8 cellular contexts compared by ENCODE assay signal in the genomic region with DNA sequence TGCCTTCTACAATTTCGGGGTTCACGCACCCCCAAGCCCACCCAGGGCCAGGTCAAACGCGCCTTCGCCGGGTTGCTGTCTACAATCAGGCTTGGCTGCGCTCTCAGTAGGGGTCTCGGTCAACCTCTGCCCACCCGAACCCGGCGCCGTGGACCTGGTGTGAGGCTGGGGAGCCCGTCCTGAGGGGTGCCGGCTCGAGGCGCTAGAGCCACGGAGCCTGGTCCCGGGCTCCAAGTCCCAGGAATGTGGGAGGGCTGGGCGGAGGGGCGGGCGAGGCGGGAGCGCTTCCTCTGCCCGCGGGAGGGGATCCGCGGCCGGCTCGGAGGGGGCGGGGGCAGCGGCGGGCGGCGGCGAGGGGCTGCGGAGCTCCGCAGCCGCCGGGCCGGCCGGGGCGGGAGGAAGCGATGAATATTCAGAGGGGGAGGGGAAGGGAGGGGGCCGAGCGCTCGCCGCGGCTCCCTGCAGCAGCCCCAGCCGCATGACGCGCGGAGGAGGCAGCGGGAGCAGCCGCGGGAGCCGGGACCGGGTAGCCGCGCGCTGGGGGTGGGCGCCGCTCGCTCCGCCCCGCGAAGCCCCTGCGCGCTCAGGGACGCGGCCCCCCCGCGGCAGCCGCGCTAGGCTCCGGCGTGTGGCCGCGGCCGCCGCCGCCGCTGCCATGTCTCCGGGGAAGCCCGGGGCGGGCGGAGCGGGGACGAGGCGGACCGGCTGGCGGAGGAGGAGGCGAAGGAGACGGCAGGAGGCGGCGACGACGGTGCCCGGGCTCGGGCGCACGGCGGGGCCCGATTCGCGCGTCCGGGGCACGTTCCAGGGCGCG. TPM values are rescaled to one million over a fixed set of nuclear protein-coding genes. Genes with fewer than 3 reads are reported as not detected.
DNase-seq lines count a peak whose midpoint lies in the region; ATAC-seq, FAIRE-seq and TF ChIP-seq lines count a peak whose summit lies in the region.

A gene (plus strand): TSS at position 467 of the 814 bp plus-strand sequence. CDS start 354 bp downstream, outside the sequence.

- H3K36me3 Mint-ChIP-seq in activated CD8-positive, alpha-beta T cell treated with anti-CD3 and anti-CD28 coated beads, Interleukin-2, amount 10 ng/mL, durations not matched to agents 7 days and 5 days (ENCODE audit: low read depth): peaks cover 21% of the 10 kb centered on the region

- POLR2A ChIA-PET in activated CD8-positive, alpha-beta T cell treated with anti-CD3 and anti-CD28 coated beads, Interleukin-2, amount 10 ng/mL, durations not matched to agents 7 days and 5 days (lab: Charles Lee): interaction anchor here (0.9 to 1.9 kb wide), 2 partner anchors 25 to 76 kb away, joined by 3 to 5 read pairs; no protein-coding TSS in a partner anchor

- peaks cover 22% of the 10 kb centered on the region for H3K4me1 ChIP-seq in effector memory CD4-positive, alpha-beta T cell (ENCODE audit: control insufficient read depth, insufficient read depth, low read length, poor library complexity, severe bottlenecking)

- H3K4me1 Mint-ChIP-seq in activated CD8-positive, alpha-beta T cell treated with anti-CD3 and anti-CD28 coated beads, Interleukin-2, amount 10 ng/mL, durations not matched to agents 7 days and 5 days (ENCODE audit: low read depth): peaks cover 30% of the 10 kb centered on the region

- CTCF ChIA-PET in activated CD8-positive, alpha-beta T cell treated with anti-CD3 and anti-CD28 coated beads, Interleukin-2, amount 10 ng/mL, durations not matched to agents 7 days and 5 days (lab: Charles Lee): interaction anchor here (0.6 to 2.5 kb wide), 7 partner anchors 10 to 131 kb away, joined by 3 to 8 read pairs (median 4); no protein-coding TSS in a partner anchor

- no peak for FAIRE-seq in GM12891 (lab: Jason Lieb, UNC)

- H3K36me3 ChIP-seq in effector memory CD4-positive, alpha-beta T cell (ENCODE audit: control insufficient read depth, insufficient read depth, low read length): no peaks in the 10 kb centered on the region

- no peaks in the 10 kb centered on the region for H3K9me3 Mint-ChIP-seq in activated CD8-positive, alpha-beta T cell treated with anti-CD3 and anti-CD28 coated beads, Interleukin-2, amount 10 ng/mL, durations not matched to agents 7 days and 5 days (ENCODE audit: insufficient read depth)

- H3K27me3 Mint-ChIP-seq in activated CD8-positive, alpha-beta T cell treated with anti-CD3 and anti-CD28 coated beads, Interleukin-2, amount 10 ng/mL, durations not matched to agents 7 days and 5 days (ENCODE audit: low read depth): peaks cover 18% of the 10 kb centered on the region

- H3K27me3 ChIP-seq in effector memory CD4-positive, alpha-beta T cell (replicated peaks; ENCODE audit: control insufficient read depth, insufficient read depth, low read length, poor library complexity, severe bottlenecking): no peaks in the 10 kb centered on the region

- H3K4me3 ChIP-seq in HFF-Myc (replicated peaks; ENCODE audit: low read depth, low read length): peak within 1 kb of the TSS; percentile 65
- H3K4me3 ChIP-seq in effector memory CD4-positive, alpha-beta T cell (ENCODE audit: insufficient read depth, low read depth, low read length, poor library complexity, severe bottlenecking): peak within 1 kb of the TSS; percentile 82

- no peaks in the 10 kb centered on the region for H3K9me3 ChIP-seq in effector memory CD4-positive, alpha-beta T cell (ENCODE audit: control insufficient read depth, low read length)

- H3K4me3 Mint-ChIP-seq in activated CD8-positive, alpha-beta T cell treated with anti-CD3 and anti-CD28 coated beads, Interleukin-2, amount 10 ng/mL, durations not matched to agents 7 days and 5 days: peak within 1 kb of the TSS; percentile 98

- H3K27ac ChIP-seq in effector memory CD4-positive, alpha-beta T cell (ENCODE audit: insufficient read depth, low read length, poor library complexity, severe bottlenecking): peak within 1 kb of the TSS; percentile 44

- no peak for TF ChIP-seq CTCF in HFF-Myc (IDR thresholded peaks at IDR 0.05; ENCODE audit: low read depth, low read length, missing control alignments)

- peak; percentile 71 for ATAC-seq in activated CD8-positive, alpha-beta T cell treated with anti-CD3 and anti-CD28 coated beads, Interleukin-2, amount 10 ng/mL, durations not matched to agents 7 days and 5 days
- no peak for ATAC-seq in GM18870 (IDR thresholded peaks at IDR 0.05; ENCODE audit: unreplicated experiment)

- DNase-seq in GM12891 (ENCODE audit: insufficient read length, low spot score) (peak; percentile 70), HFF-Myc (ENCODE audit: extremely low read depth, low read depth) (no peak), NCI-H1930 (lab: John Stamatoyannopoulos, UW) (peak; percentile 36 to 47), lung microvascular endothelial cell (ENCODE audit: low read depth in 2 of 2) (peak; percentile 27 to 58)
- DNase-seq in activated CD8-positive, alpha-beta T cell treated with anti-CD3 and anti-CD28 coated beads, Interleukin-2, amount 10 ng/mL, durations not matched to agents 7 days and 5 days: peak; percentile 53
- DNase-seq in effector memory CD4-positive, alpha-beta T cell: peak; percentile 60 to 61 (median 61)
- peak; percentile 33 for DNase-seq in stimulated activated CD8-positive, alpha-beta memory T cell treated with anti-CD3 and anti-CD28 coated beads, Interleukin-15, amount 100 ng/mL, for 1 hour (ENCODE audit: low read depth)

- no peak for TF ChIP-seq POLR2A in GM12891 (IDR thresholded peaks at IDR 0.05; ENCODE audit: low read depth, low read length)

- no peak within 1 kb of the TSS for H3K27ac Mint-ChIP-seq in activated CD8-positive, alpha-beta T cell treated with anti-CD3 and anti-CD28 coated beads, Interleukin-2, amount 10 ng/mL, durations not matched to agents 7 days and 5 days

TF ChIP-seq in GM12891, 5 proteins besides CTCF, POLR2A, EP300 and RAD21:
- TF ChIP-seq POU2F2 (IDR thresholded peaks at IDR 0.05; ENCODE audit: low read depth, low read length): no peak

RNA-seq across cellular contexts. Expression of the gene that starts here (rescaled TPM):
- polyA plus RNA-seq in GM12891 (2012; ENCODE audit: low read depth, missing spikeins): 7.1 TPM
- total RNA-seq in activated CD8-positive, alpha-beta T cell treated with anti-CD3 and anti-CD28 coated beads, Interleukin-2, amount 10 ng/mL, durations not matched to agents 7 days and 5 days: 10 to 100 TPM; 56.5 to 62.9 TPM
- under 0.01 and 0.65 TPM in 2 replicates for total RNA-seq in lung microvascular endothelial cell

Comparison
In these comparisons a context has a peak if more than half of its experiments do, and no peak if none do; other contexts are left out.
1. RNA of the gene that starts here (total RNA-seq): 56.5 to 62.9 TPM in activated CD8-positive, alpha-beta T cell treated with anti-CD3 and anti-CD28 coated beads, Interleukin-2, amount 10 ng/mL, durations not matched to agents 7 days and 5 days; under 0.01 to 0.65 TPM in lung microvascular endothelial cell; every median in the first group is over 10 times any median in the second.
2. Peak in DNase-seq in lung microvascular endothelial cell; RNA of the gene not detected or under 1 TPM.